9 cellular contexts compared by ENCODE assay signal in genomic region chr19:42285546-42285945, GRCh38. TPM values are rescaled to one million over a fixed set of nuclear protein-coding genes. Genes with fewer than 3 reads are reported as not detected.
DNase-seq lines count a peak whose midpoint lies in the region; ATAC-seq and TF ChIP-seq lines count a peak whose summit lies in the region.
"Had no signal": no experiment of that assay in that cellular context is flagged by ENCODE, and none has a peak within 500 bp of the region (broad histone marks: within the 10 kb centered on the region; RNA-seq: fewer than 3 reads in every experiment).

No MANE protein-coding gene starts in this region.

- H3K27ac ChIP-seq in ascending aorta (peak overlapping the region; percentile 72 to 84), upper lobe of right lung (peak overlapping the region; percentile 42)

- H3K9me3 ChIP-seq in ascending aorta, result no peaks in the 10 kb centered on the region
- no peaks in the 10 kb centered on the region for H3K9me3 ChIP-seq in upper lobe of right lung

- peaks cover 19% of the 10 kb centered on the region for H3K36me3 Mint-ChIP-seq in activated naive CD4-positive, alpha-beta T cell treated with anti-CD3 and anti-CD28 coated beads, Interleukin-2, amount 10 ng/mL, durations not matched to agents 7 days and 5 days

- H3K4me1 Mint-ChIP-seq in activated naive CD4-positive, alpha-beta T cell treated with anti-CD3 and anti-CD28 coated beads, Interleukin-2, amount 10 ng/mL, durations not matched to agents 7 days and 5 days, result peaks cover 20% of the 10 kb centered on the region

- no peaks in the 10 kb centered on the region for H3K27me3 Mint-ChIP-seq in activated naive CD4-positive, alpha-beta T cell treated with anti-CD3 and anti-CD28 coated beads, Interleukin-2, amount 10 ng/mL, durations not matched to agents 7 days and 5 days

- intact Hi-C loops in ascending aorta (cut with DNase I), result loop anchor here (2.0 kb wide), 1 partner anchor 69 kb away; the partner anchor contains the start of gene DEDD2
- intact Hi-C loops in upper lobe of right lung (cut with DNase I), result no loop called here

- H3K27me3 ChIP-seq in ascending aorta, result no peaks in the 10 kb centered on the region
- H3K27me3 ChIP-seq in upper lobe of right lung, result no peaks in the 10 kb centered on the region

- ATAC-seq in upper lobe of right lung, result no peak
- no peak for ATAC-seq in GM21786 (IDR thresholded peaks at IDR 0.05; ENCODE audit: unreplicated experiment)

- no peak for DNase-seq in activated naive CD4-positive, alpha-beta T cell treated with anti-CD3 and anti-CD28 coated beads, Interleukin-2, amount 10 ng/mL, durations not matched to agents 7 days and 5 days
- no peak for DNase-seq in activated naive CD4-positive, alpha-beta T cell (lab: John Stamatoyannopoulos, UW)
- no peak for DNase-seq in ascending aorta (ENCODE audit: low spot score in 2 of 2)
- DNase-seq in medulla oblongata (ENCODE audit: extremely low spot score), result peak; percentile 17
- no peak for DNase-seq in upper lobe of right lung
- no peak for DNase-seq in NCI-H1105 treated with DMSO at 0.1 percent for 48 hours (lab: John Stamatoyannopoulos, UW)
- DNase-seq in HuH-7 (ENCODE audit: low spot score), result no peak
- DNase-seq: small intestine had no signal

- H3K36me3 ChIP-seq in ascending aorta (peaks cover 35 to 37% of the 10 kb centered on the region in 2 donors), upper lobe of right lung (peaks cover 38% of the 10 kb centered on the region)

- H3K4me3 ChIP-seq in ascending aorta (peak overlapping the region; percentile 85), upper lobe of right lung (peak overlapping the region; percentile 61)

- H3K4me3 Mint-ChIP-seq in activated naive CD4-positive, alpha-beta T cell treated with anti-CD3 and anti-CD28 coated beads, Interleukin-2, amount 10 ng/mL, durations not matched to agents 7 days and 5 days, result peak overlapping the region; percentile 86

- peak overlapping the region; percentile 72 for H3K27ac Mint-ChIP-seq in activated naive CD4-positive, alpha-beta T cell treated with anti-CD3 and anti-CD28 coated beads, Interleukin-2, amount 10 ng/mL, durations not matched to agents 7 days and 5 days

- peaks cover 33 to 49% of the 10 kb centered on the region in 2 donors for H3K4me1 ChIP-seq in ascending aorta
- peaks cover 42% of the 10 kb centered on the region for H3K4me1 ChIP-seq in upper lobe of right lung

- no peaks in the 10 kb centered on the region for H3K9me3 Mint-ChIP-seq in activated naive CD4-positive, alpha-beta T cell treated with anti-CD3 and anti-CD28 coated beads, Interleukin-2, amount 10 ng/mL, durations not matched to agents 7 days and 5 days

- no peak for TF ChIP-seq CTCF in ascending aorta (IDR thresholded peaks at IDR 0.05)
- TF ChIP-seq CTCF in upper lobe of right lung (IDR thresholded peaks at IDR 0.05), result no peak

- CTCF ChIA-PET in activated naive CD4-positive, alpha-beta T cell treated with anti-CD3 and anti-CD28 coated beads, Interleukin-2, amount 10 ng/mL, durations not matched to agents 7 days and 5 days (lab: Charles Lee), result interaction anchor here (1.4 to 1.7 kb wide), 3 partner anchors 11 to 69 kb away, joined by 3 to 5 read pairs (median 4); no protein-coding TSS in a partner anchor

RNA-seq across cellular contexts. Expression of gene PRR19, which starts 16.4 kb away (rescaled TPM):
- total RNA-seq in ascending aorta (not detected), upper lobe of right lung (0.52 TPM)

RNA-seq across cellular contexts. Expression of gene CIC, which starts 16.5 kb away (rescaled TPM):
- total RNA-seq in ascending aorta, result 247 TPM
- total RNA-seq in upper lobe of right lung, result 76.7 TPM

RNA-seq across cellular contexts. Expression of gene PAFAH1B3, which starts 16.9 kb away (rescaled TPM):
- total RNA-seq in ascending aorta, result 88.9 TPM
- 13.2 TPM for total RNA-seq in upper lobe of right lung

RNA-seq across cellular contexts. Expression of gene TMEM145, which starts 27.6 kb away (rescaled TPM):
- total RNA-seq in ascending aorta (not detected), upper lobe of right lung (0.35 TPM)

RNA-seq across cellular contexts. Expression of gene ERF, which starts 30.6 kb away (rescaled TPM):
- total RNA-seq in ascending aorta (51.6 TPM), upper lobe of right lung (53.9 TPM)
